1 cellular context compared by ENCODE assay signal in genomic region chr17:35539659-35540026, GRCh38.
TF ChIP-seq lines count a peak whose summit lies in the region.

No MANE protein-coding gene starts in this region.

TF ChIP-seq in HepG2, 621 proteins besides CTCF, POLR2A, EP300 and RAD21:
- TF ChIP-seq, protein P1, sequence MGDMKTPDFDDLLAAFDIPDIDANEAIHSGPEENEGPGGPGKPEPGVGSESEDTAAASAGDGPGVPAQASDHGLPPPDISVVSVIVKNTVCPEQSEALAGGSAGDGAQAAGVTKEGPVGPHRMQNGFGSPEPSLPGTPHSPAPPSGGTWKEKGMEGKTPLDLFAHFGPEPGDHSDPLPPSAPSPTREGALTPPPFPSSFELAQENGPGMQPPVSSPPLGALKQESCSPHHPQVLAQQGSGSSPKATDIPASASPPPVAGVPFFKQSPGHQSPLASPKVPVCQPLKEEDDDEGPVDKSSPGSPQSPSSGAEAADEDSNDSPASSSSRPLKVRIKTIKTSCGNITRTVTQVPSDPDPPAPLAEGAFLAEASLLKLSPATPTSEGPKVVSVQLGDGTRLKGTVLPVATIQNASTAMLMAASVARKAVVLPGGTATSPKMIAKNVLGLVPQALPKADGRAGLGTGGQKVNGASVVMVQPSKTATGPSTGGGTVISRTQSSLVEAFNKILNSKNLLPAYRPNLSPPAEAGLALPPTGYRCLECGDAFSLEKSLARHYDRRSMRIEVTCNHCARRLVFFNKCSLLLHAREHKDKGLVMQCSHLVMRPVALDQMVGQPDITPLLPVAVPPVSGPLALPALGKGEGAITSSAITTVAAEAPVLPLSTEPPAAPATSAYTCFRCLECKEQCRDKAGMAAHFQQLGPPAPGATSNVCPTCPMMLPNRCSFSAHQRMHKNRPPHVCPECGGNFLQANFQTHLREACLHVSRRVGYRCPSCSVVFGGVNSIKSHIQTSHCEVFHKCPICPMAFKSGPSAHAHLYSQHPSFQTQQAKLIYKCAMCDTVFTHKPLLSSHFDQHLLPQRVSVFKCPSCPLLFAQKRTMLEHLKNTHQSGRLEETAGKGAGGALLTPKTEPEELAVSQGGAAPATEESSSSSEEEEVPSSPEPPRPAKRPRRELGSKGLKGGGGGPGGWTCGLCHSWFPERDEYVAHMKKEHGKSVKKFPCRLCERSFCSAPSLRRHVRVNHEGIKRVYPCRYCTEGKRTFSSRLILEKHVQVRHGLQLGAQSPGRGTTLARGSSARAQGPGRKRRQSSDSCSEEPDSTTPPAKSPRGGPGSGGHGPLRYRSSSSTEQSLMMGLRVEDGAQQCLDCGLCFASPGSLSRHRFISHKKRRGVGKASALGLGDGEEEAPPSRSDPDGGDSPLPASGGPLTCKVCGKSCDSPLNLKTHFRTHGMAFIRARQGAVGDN (CRISPR knock-in tag; IDR thresholded peaks at IDR 0.05) = no peak
- no peak for TF ChIP-seq ZNF143 (CRISPR knock-in tag; IDR thresholded peaks at IDR 0.05)
- TF ChIP-seq DZIP1 (CRISPR knock-in tag; IDR thresholded peaks at IDR 0.05) = no peak
